ENCODE assay signal across 1 cellular context in genomic region chr3:193777524-193777923, GRCh38.
A peak's percentile ranks its signal among the peaks of the same experiment; 100 is the strongest.
TF ChIP-seq lines count a peak whose summit lies in the region.

No MANE protein-coding gene starts in this region.

TF ChIP-seq in HepG2, 621 proteins besides CTCF, POLR2A, EP300 and RAD21 (continued from another document):
- TF ChIP-seq ATF4 (CRISPR knock-in tag; IDR thresholded peaks at IDR 0.05) (peak in 1 of 2 experiments; percentile 48; a peak in 1 of 4 replicates), REPIN1 (CRISPR knock-in tag; IDR thresholded peaks at IDR 0.05; ENCODE audit: borderline replicate concordance, low read depth) (0 out of 2 replicates have a peak, but pooled peaks have one; percentile 29), DPF2 (CRISPR knock-in tag; IDR thresholded peaks at IDR 0.05; ENCODE audit: borderline replicate concordance, low read depth) (peak; percentile 41; the same call in 1 of the 2 replicates), PAX8 (CRISPR knock-in tag; IDR thresholded peaks at IDR 0.05; ENCODE audit: borderline replicate concordance) (no peak), ZNF234 (CRISPR knock-in tag; conservative IDR thresholded peaks at IDR 0.05) (no peak), MED1 (CRISPR knock-in tag; IDR thresholded peaks at IDR 0.05) (peak; percentile 88), ZNF33A (CRISPR knock-in tag; IDR thresholded peaks at IDR 0.05; ENCODE audit: borderline replicate concordance) (no peak), SIX1 (CRISPR knock-in tag; IDR thresholded peaks at IDR 0.05; ENCODE audit: borderline replicate concordance) (peak; percentile 38; the same call in 1 of the 2 replicates), MAX (IDR thresholded peaks at IDR 0.05) (peak; percentile 65; the same call in 1 of the 2 replicates), ZNF232 (CRISPR knock-in tag; IDR thresholded peaks at IDR 0.05; ENCODE audit: borderline replicate concordance) (no peak), ZNF792 (CRISPR knock-in tag; IDR thresholded peaks at IDR 0.05) (no peak), ZNF264 (CRISPR knock-in tag; IDR thresholded peaks at IDR 0.05) (0 out of 2 replicates have a peak, but pooled peaks have one; percentile 13), CREM (IDR thresholded peaks at IDR 0.05) (peak; percentile 32; the same call in 1 of the 2 replicates), CREM (CRISPR knock-in tag; IDR thresholded peaks at IDR 0.05) (no peak), TFE3 (CRISPR knock-in tag; IDR thresholded peaks at IDR 0.05) (peak; percentile 60; the same call in 1 of the 2 replicates), CREB3 (CRISPR knock-in tag; IDR thresholded peaks at IDR 0.05) (no peak), TCF12 (IDR thresholded peaks at IDR 0.05) (no peak), TCF12 (CRISPR knock-in tag; IDR thresholded peaks at IDR 0.05) (no peak)
